16 cellular contexts compared by ENCODE assay signal in genomic region chr9:115225459-115226116, GRCh38.
"Had no signal": no experiment of that assay in that cellular context is flagged by ENCODE, and none has a peak within 500 bp of the region (broad histone marks: within the 10 kb centered on the region; RNA-seq: fewer than 3 reads in every experiment).

No MANE protein-coding gene starts in this region.

- H3K36me3 ChIP-seq: pancreas, vagina had no signal

- H3K27ac ChIP-seq: pancreas, vagina had no signal

- H3K9me3 ChIP-seq: pancreas, vagina had no signal

- H3K4me3 ChIP-seq: pancreas, vagina had no signal

- H3K4me1 ChIP-seq: pancreas, vagina had no signal

- ATAC-seq: activated CD4-positive, CD25-positive, alpha-beta regulatory T cell treated with anti-CD3 and anti-CD28 coated beads, Interleukin-2, amount 50 U/mL, for 24 hours; left ventricle myocardium superior; natural killer cell; pancreas had no signal

- H3K27me3 ChIP-seq: vagina had no signal

- DNase-seq: activated CD4-positive, alpha-beta T cell treated with anti-CD3 and anti-CD28 coated beads, Interleukin-2, amount 50 U/mL, for 1 hour; activated CD8-positive, alpha-beta memory T cell treated with anti-CD3 and anti-CD28 coated beads, Interleukin-2, amount 50 U/mL, for 48 hours; activated effector memory CD4-positive, alpha-beta T cell treated with Interleukin-2 at 50 U/mL for 16 hours; activated naive CD4-positive, alpha-beta T cell treated with anti-CD3 and anti-CD28 coated beads, Interleukin-2, amount 10 ng/mL, durations not matched to agents 7 days and 5 days; activated T-cell treated with anti-CD3 and anti-CD28 coated beads, Interleukin-2, amount 50 U/mL, for 48 hours; kidney glomerular epithelial cell; left ventricle myocardium superior; natural killer cell; pancreas; retina; stimulated activated CD4-positive, alpha-beta T cell treated with anti-CD3 and anti-CD28 coated beads, Interleukin-2, amount 100 ng/mL, for 24 hours; stimulated activated naive CD4-positive, alpha-beta T cell treated with Interleukin-2 at 50 U/mL for 16 hours; T1000; trophoblast cell had no signal
